ENCODE assay signal across 8 cellular contexts in genomic region chr7:103071000-103071399, GRCh38.
"Had no signal": no experiment of that assay in that cellular context is flagged by ENCODE, and none has a peak within 500 bp of the region (broad histone marks: within the 10 kb centered on the region; RNA-seq: fewer than 3 reads in every experiment).

No MANE protein-coding gene starts in this region.

- H3K4me3 Mint-ChIP-seq: GM23338, H9, HFFc6 had no signal

- DNase-seq: GM23248, GOT3, H7, H9, HCEC 1CT, HFFc6 had no signal

- H3K27ac ChIP-seq: GM23248 had no signal

- H3K9me3 ChIP-seq: HAP-1 had no signal

- H3K9me3 Mint-ChIP-seq: HFFc6 had no signal

- H3K4me3 ChIP-seq: GM23248, GM23338, HAP-1 had no signal

- H3K27ac Mint-ChIP-seq: GM23338, H9, HFFc6 had no signal
